In the genomic region with DNA sequence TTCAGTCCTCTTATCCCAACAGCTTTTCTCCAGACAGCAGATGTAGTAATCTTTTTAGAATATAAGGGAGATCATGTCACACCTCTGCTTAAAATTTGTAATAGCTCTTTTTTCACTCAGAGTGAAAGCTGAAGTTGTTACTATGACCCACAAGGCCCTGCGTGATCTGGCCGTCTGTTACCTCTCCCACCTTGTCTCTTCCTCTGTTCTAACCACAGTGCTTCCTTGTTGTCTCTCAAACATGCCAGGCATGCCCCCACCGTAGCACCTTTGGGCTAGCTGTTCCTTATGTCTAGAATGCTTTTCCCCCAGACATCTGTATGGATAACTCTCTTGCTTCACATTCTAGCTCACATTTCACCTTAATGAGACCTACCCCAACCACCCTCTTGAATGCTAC, we compare ENCODE assay signal across 9 cellular contexts. TPM values are rescaled to one million over a fixed set of nuclear protein-coding genes. Genes with fewer than 3 reads are reported as not detected.
DNase-seq lines count a peak whose midpoint lies in the region; ATAC-seq and TF ChIP-seq lines count a peak whose summit lies in the region.
"Had no signal": no experiment of that assay in that cellular context is flagged by ENCODE, and none has a peak within 500 bp of the region (broad histone marks: within the 10 kb centered on the region; RNA-seq: fewer than 3 reads in every experiment).

No MANE protein-coding gene starts in this region.

- peaks cover 70% of the 10 kb centered on the region for H3K36me3 Mint-ChIP-seq in stimulated activated naive CD8-positive, alpha-beta T cell treated with anti-CD3 and anti-CD28 coated beads, Interleukin-15, Interleukin-2, amounts not matched to agents 100 ng/mL and 50 ng/mL, for 24 hours (ENCODE audit: low read depth)

- no peak overlapping the region for H3K4me3 ChIP-seq in left lung

- H3K27ac Mint-ChIP-seq in stimulated activated naive CD8-positive, alpha-beta T cell treated with anti-CD3 and anti-CD28 coated beads, Interleukin-15, Interleukin-2, amounts not matched to agents 100 ng/mL and 50 ng/mL, for 24 hours: peak overlapping the region; percentile 91

- peak overlapping the region in 1 of 2 donors; percentile 37 for H3K27ac ChIP-seq in left lung

- H3K27me3 Mint-ChIP-seq in stimulated activated naive CD8-positive, alpha-beta T cell treated with anti-CD3 and anti-CD28 coated beads, Interleukin-15, Interleukin-2, amounts not matched to agents 100 ng/mL and 50 ng/mL, for 24 hours: no peaks in the 10 kb centered on the region

- peaks cover 0 to 42% of the 10 kb centered on the region in 2 donors for H3K4me1 ChIP-seq in left lung

- no peaks in the 10 kb centered on the region for H3K9me3 Mint-ChIP-seq in stimulated activated naive CD8-positive, alpha-beta T cell treated with anti-CD3 and anti-CD28 coated beads, Interleukin-15, Interleukin-2, amounts not matched to agents 100 ng/mL and 50 ng/mL, for 24 hours

- peaks cover 49% of the 10 kb centered on the region for H3K4me1 Mint-ChIP-seq in stimulated activated naive CD8-positive, alpha-beta T cell treated with anti-CD3 and anti-CD28 coated beads, Interleukin-15, Interleukin-2, amounts not matched to agents 100 ng/mL and 50 ng/mL, for 24 hours (ENCODE audit: low read depth)

- TF ChIP-seq CTCF in left lung (IDR thresholded peaks at IDR 0.05): no peak

- peaks cover 0 to 47% of the 10 kb centered on the region in 2 donors for H3K36me3 ChIP-seq in left lung

- H3K27me3 ChIP-seq in left lung: no peaks in the 10 kb centered on the region

- DNase-seq in activated CD8-positive, alpha-beta memory T cell treated with anti-CD3 and anti-CD28 coated beads for 24 hours: peak; percentile 66
- no peak for DNase-seq in activated CD8-positive, alpha-beta memory T cell treated with anti-CD3 and anti-CD28 coated beads, Interleukin-2, amount 50 U/mL, for 48 hours
- DNase-seq in activated effector memory CD4-positive, alpha-beta T cell treated with Interleukin-2 at 50 U/mL for 16 hours: peak; percentile 34
- DNase-seq in NCI-H2029 (lab: John Stamatoyannopoulos, UW): no peak
- DNase-seq in left lung: no peak
- no peak for DNase-seq in NCI-H2107 treated with DMSO at 0.1 percent for 48 hours (lab: John Stamatoyannopoulos, UW; ENCODE audit: unreplicated experiment)
- DNase-seq: GOT3 had no signal

- no peaks in the 10 kb centered on the region for H3K9me3 ChIP-seq in left lung

- intact Hi-C loops in left lung (cut with DNase I): no loop called here

- H3K4me3 Mint-ChIP-seq in stimulated activated naive CD8-positive, alpha-beta T cell treated with anti-CD3 and anti-CD28 coated beads, Interleukin-15, Interleukin-2, amounts not matched to agents 100 ng/mL and 50 ng/mL, for 24 hours: peak overlapping the region; percentile 73

- ATAC-seq in HG03565 (IDR thresholded peaks at IDR 0.05; ENCODE audit: unreplicated experiment) (peak; percentile 57), left lung (no peak)

RNA-seq across cellular contexts. Expression of a gene that starts 6.5 kb away (rescaled TPM):
- total RNA-seq in left lung: 10 to 100 TPM; 33.1 to 43.4 TPM

RNA-seq across cellular contexts. Expression of a gene that starts 22.4 kb away (rescaled TPM):
- 10 to 100 TPM; 19.4 to 66.4 TPM for total RNA-seq in left lung

RNA-seq across cellular contexts. Expression of a gene that starts 34.8 kb away (rescaled TPM):
- total RNA-seq in left lung: 10 to 100 TPM in 1 of 2 donors, 1 to 10 TPM in 1; 6.5 to 21.1 TPM

RNA-seq across cellular contexts. Expression of a gene that starts 56.1 kb away (rescaled TPM):
- total RNA-seq in left lung: 10 to 100 TPM; 15.9 to 20.0 TPM

Comparison
In these comparisons a context has a peak if more than half of its experiments do, and no peak if none do; other contexts are left out.
1. DNase-seq: peak in activated CD8-positive, alpha-beta memory T cell treated with anti-CD3 and anti-CD28 coated beads for 24 hours (single experiment) and activated effector memory CD4-positive, alpha-beta T cell treated with Interleukin-2 at 50 U/mL for 16 hours (single experiment); none in activated CD8-positive, alpha-beta memory T cell treated with anti-CD3 and anti-CD28 coated beads, Interleukin-2, amount 50 U/mL, for 48 hours (single experiment), NCI-H2029 (single experiment), left lung (0 of 2) and NCI-H2107 treated with DMSO at 0.1 percent for 48 hours (single experiment).